In genomic region chr7:76108540-76109233, GRCh38 we compare ENCODE assay signal across 10 cellular contexts.
DNase-seq lines count a peak whose midpoint lies in the region; ATAC-seq and TF ChIP-seq lines count a peak whose summit lies in the region.
"Had no signal": no experiment of that assay in that cellular context is flagged by ENCODE, and none has a peak within 500 bp of the region (broad histone marks: within the 10 kb centered on the region; RNA-seq: fewer than 3 reads in every experiment).

No MANE protein-coding gene starts in this region.

- H3K4me3 ChIP-seq in BLaER1 treated with 17β-estradiol and CSF1 and Interleukin-3, amounts not matched to agents 10 nM and 100 nM = peak overlapping the region in 8 of 10 experiments; percentile 40 to 68 (median 57); a peak in 15 of 20 replicates
- H3K4me3 ChIP-seq in body of pancreas = no peak overlapping the region
- H3K4me3 ChIP-seq in lower lobe of right lung = no peak overlapping the region
- H3K4me3 ChIP-seq: thoracic aorta had no signal

- no peaks in the 10 kb centered on the region for H3K4me1 Mint-ChIP-seq in CD14-positive monocyte
- H3K4me1 Mint-ChIP-seq: CD4-positive, CD25-positive, alpha-beta regulatory T cell had no signal

- WGBS in body of pancreas, 2 donors = 20 to 23% methylated on average over 11 of the region's 11 CpGs

- H3K36me3 Mint-ChIP-seq in CD14-positive monocyte = no peaks in the 10 kb centered on the region
- H3K36me3 Mint-ChIP-seq: CD4-positive, CD25-positive, alpha-beta regulatory T cell had no signal

- intact Hi-C loops in body of pancreas (cut with DNase I) (no loop called here), lower lobe of right lung (cut with DNase I) (no loop called here), CD14-positive monocyte (cut with micrococcal nuclease) (no loop called here)

- TF ChIP-seq CTCF in body of pancreas (IDR thresholded peaks at IDR 0.05) (no peak), lower lobe of right lung (IDR thresholded peaks at IDR 0.05) (no peak), CD14-positive monocyte (IDR thresholded peaks at IDR 0.05) (no peak)

- H3K4me1 ChIP-seq in BLaER1 treated with 17β-estradiol and CSF1 and Interleukin-3, amounts not matched to agents 10 nM and 100 nM = peaks cover 35 to 92% (median 83%) of the 10 kb centered on the region in 10 experiments
- H3K4me1 ChIP-seq in body of pancreas (peaks cover 16% of the 10 kb centered on the region), lower lobe of right lung (no peaks in the 10 kb centered on the region)

- DNase-seq in NCI-H1092 treated with DMSO at 0.1 percent for 48 hours (lab: John Stamatoyannopoulos, UW) (peak; percentile 47), body of pancreas (peak; percentile 64 to 85 (median 81)), lower lobe of right lung (peak; percentile 60), CD14-positive monocyte (ENCODE audit: low spot score) (no peak), cerebellar nuclear complex (lab: John Stamatoyannopoulos, UW) (no peak)
- no peak for DNase-seq in NK-92 treated with Interleukin-12 subunit alpha and Interleukin-12 subunit beta, amount 100 ng/mL, for 24 hours (lab: John Stamatoyannopoulos, UW)
- DNase-seq: CD4-positive, CD25-positive, alpha-beta regulatory T cell had no signal

- no peak overlapping the region for H3K4me3 Mint-ChIP-seq in CD14-positive monocyte
- H3K4me3 Mint-ChIP-seq: CD4-positive, CD25-positive, alpha-beta regulatory T cell had no signal

- H3K27ac ChIP-seq in BLaER1 treated with 17β-estradiol and CSF1 and Interleukin-3, amounts not matched to agents 10 nM and 100 nM = peak overlapping the region in 10 of 11 experiments; percentile 11 to 81 (median 78); a peak in 18 of 22 replicates
- peak overlapping the region; percentile 44 to 63 (median 60) for H3K27ac ChIP-seq in body of pancreas
- H3K27ac ChIP-seq in lower lobe of right lung = no peak overlapping the region
- H3K27ac ChIP-seq: thoracic aorta had no signal

- H3K9ac ChIP-seq in BLaER1 treated with 17β-estradiol and CSF1 and Interleukin-3, amounts not matched to agents 10 nM and 100 nM = peak overlapping the region in 10 of 11 experiments; percentile 30 to 82 (median 72); a peak in 18 of 22 replicates

- no peaks in the 10 kb centered on the region for H3K27me3 Mint-ChIP-seq in CD14-positive monocyte (ENCODE audit: low read depth in 3 of 3)

- no peaks in the 10 kb centered on the region for H3K27me3 ChIP-seq in BLaER1 treated with 17β-estradiol and CSF1 and Interleukin-3, amounts not matched to agents 10 nM and 100 nM
- H3K27me3 ChIP-seq in body of pancreas (no peaks in the 10 kb centered on the region), lower lobe of right lung (ENCODE audit: low read depth) (no peaks in the 10 kb centered on the region)

- H3K4me2 ChIP-seq in BLaER1 treated with 17β-estradiol and CSF1 and Interleukin-3, amounts not matched to agents 10 nM and 100 nM = peak overlapping the region; percentile 66 to 100 (median 89)

- no peak overlapping the region for H3K27ac Mint-ChIP-seq in CD14-positive monocyte

- TF ChIP-seq POLR2A in body of pancreas (IDR thresholded peaks at IDR 0.05) = peak in 2 of 3 donors; percentile 19 to 20

- no peaks in the 10 kb centered on the region for H4K20me1 ChIP-seq in BLaER1 treated with 17β-estradiol and CSF1 and Interleukin-3, amounts not matched to agents 10 nM and 100 nM

- no peaks in the 10 kb centered on the region for H3K36me3 ChIP-seq in BLaER1 treated with 17β-estradiol and CSF1 and Interleukin-3, amounts not matched to agents 10 nM and 100 nM
- H3K36me3 ChIP-seq in body of pancreas (replicated peaks in 1 of 2; ENCODE audit: insufficient read depth in 1 of 2, low read depth in 2 of 2) (no peaks in the 10 kb centered on the region), lower lobe of right lung (no peaks in the 10 kb centered on the region)
- H3K36me3 ChIP-seq: thoracic aorta had no signal

- H3K9me3 Mint-ChIP-seq in CD14-positive monocyte = no peaks in the 10 kb centered on the region
- H3K9me3 Mint-ChIP-seq: CD4-positive, CD25-positive, alpha-beta regulatory T cell had no signal

- H3K9me3 ChIP-seq in BLaER1 treated with 17β-estradiol and CSF1 and Interleukin-3, amounts not matched to agents 10 nM and 100 nM (replicated peaks in 1 of 11) = no peaks in the 10 kb centered on the region
- H3K9me3 ChIP-seq in body of pancreas (no peaks in the 10 kb centered on the region), lower lobe of right lung (no peaks in the 10 kb centered on the region)
- H3K9me3 ChIP-seq: thoracic aorta had no signal

- ATAC-seq in body of pancreas = peak; percentile 90
- peak; percentile 91 to 93 for ATAC-seq in lower lobe of right lung
- ATAC-seq in HG02623 (IDR thresholded peaks at IDR 0.05; ENCODE audit: unreplicated experiment) = no peak

Comparison
In these comparisons a context has a peak if more than half of its experiments do, and no peak if none do; other contexts are left out.
1. H3K4me3 ChIP-seq: peak in BLaER1 treated with 17β-estradiol and CSF1 and Interleukin-3, amounts not matched to agents 10 nM and 100 nM (8 of 10); none in body of pancreas (0 of 2) and lower lobe of right lung (single experiment).
2. DNase-seq: peak in NCI-H1092 treated with DMSO at 0.1 percent for 48 hours (single experiment), body of pancreas (4 of 4) and lower lobe of right lung (single experiment); none in CD14-positive monocyte (single experiment), NK-92 treated with Interleukin-12 subunit alpha and Interleukin-12 subunit beta, amount 100 ng/mL, for 24 hours (single experiment) and cerebellar nuclear complex (0 of 2).